ENCODE assay signal across 9 cellular contexts in the genomic region with DNA sequence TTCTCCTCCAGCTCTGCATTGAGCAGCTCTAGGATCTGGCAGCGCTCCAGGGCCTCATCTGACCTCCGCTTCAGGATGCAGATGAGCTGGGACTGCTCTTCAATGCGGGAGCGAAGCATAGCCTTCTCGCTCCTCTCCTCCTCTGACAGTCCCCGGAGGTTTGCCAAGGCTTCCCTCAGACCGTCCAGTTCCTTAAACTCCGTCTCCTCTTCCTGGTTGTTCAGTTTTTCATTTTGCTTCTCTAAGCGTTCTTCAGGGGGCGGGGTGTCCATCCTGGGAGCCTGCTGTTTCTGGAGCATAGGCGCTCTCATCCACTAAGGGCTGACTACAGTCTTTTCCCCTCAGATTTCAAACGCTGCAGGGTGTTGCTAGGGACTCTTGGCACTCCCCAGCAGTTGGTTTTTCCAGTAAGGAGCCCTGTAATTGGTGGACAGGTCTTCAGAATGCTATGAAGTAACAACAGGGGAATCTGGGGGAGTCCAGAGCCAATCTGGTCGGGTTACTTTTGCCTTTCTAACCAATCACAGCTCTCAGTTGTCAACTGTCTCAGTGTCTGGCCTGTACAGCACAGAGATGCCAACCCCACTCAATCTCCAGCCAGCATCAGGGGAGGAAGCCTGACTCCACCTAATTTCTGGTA. TPM values are rescaled to one million over a fixed set of nuclear protein-coding genes. Genes with fewer than 3 reads are reported as not detected.
A peak's percentile ranks its signal among the peaks of the same experiment; 100 is the strongest.
DNase-seq lines count a peak whose midpoint lies in the region; ATAC-seq, FAIRE-seq and TF ChIP-seq lines count a peak whose summit lies in the region.
"Had no signal": no experiment of that assay in that cellular context is flagged by ENCODE, and none has a peak within 500 bp of the region (broad histone marks: within the 10 kb centered on the region; RNA-seq: fewer than 3 reads in every experiment).

TSS of gene CCDC89 (minus strand) at position 376 of the 640 bp plus-strand sequence. CDS start at position 311, 65 bp downstream.

- H3K4me3 ChIP-seq in RWPE2 (ENCODE audit: severe bottlenecking) (no peak within 1 kb of the TSS), osteoblast (ENCODE audit: insufficient read depth, low read length) (peak within 1 kb of the TSS; percentile 78)

- no peak for TF ChIP-seq CTCF in RWPE2 (IDR thresholded peaks at IDR 0.05; ENCODE audit: poor library complexity, severe bottlenecking)
- no peak for TF ChIP-seq CTCF in foreskin keratinocyte (conservative IDR thresholded peaks at IDR 0.05)
- no peak for TF ChIP-seq CTCF in osteoblast (IDR thresholded peaks at IDR 0.05; ENCODE audit: extremely low read depth, low read depth, low read length)

- FAIRE-seq in H54 (lab: Jason Lieb, UNC): peak; percentile 99
- FAIRE-seq in urothelium cell line (lab: Jason Lieb, UNC): no peak

- intact Hi-C loops in activated CD4-positive, alpha-beta T cell treated with anti-CD3 and anti-CD28 coated beads for 36 hours (cut with DNase I, micrococcal nuclease): no loop called here

- no peaks in the 10 kb centered on the region for H4K20me1 ChIP-seq in osteoblast (ENCODE audit: insufficient read depth, low read length)

- ATAC-seq in RWPE2 (ENCODE audit: low read depth): peak; percentile 36; the same call in 2 of the 3 replicates
- ATAC-seq in foreskin keratinocyte: peak; percentile 87
- no peak for ATAC-seq in HG02840 (IDR thresholded peaks at IDR 0.05; ENCODE audit: low FRiP score, unreplicated experiment)
- ATAC-seq in GM18502 (IDR thresholded peaks at IDR 0.05; ENCODE audit: poor library complexity, unreplicated experiment): no peak
- no peak for ATAC-seq in activated CD4-positive, alpha-beta T cell treated with anti-CD3 and anti-CD28 coated beads for 36 hours

- peak within 1 kb of the TSS; percentile 99 for H2AFZ ChIP-seq in osteoblast (ENCODE audit: low read length)

- peak; percentile 94 for DNase-seq in H54 (ENCODE audit: insufficient read length, low spot score)
- DNase-seq in RWPE2 (ENCODE audit: low spot score): no peak
- DNase-seq in foreskin keratinocyte: peak; percentile 55 to 83
- DNase-seq in osteoblast (ENCODE audit: insufficient read length, low spot score, missing footprints): peak; percentile 95
- DNase-seq in activated CD4-positive, alpha-beta T cell treated with anti-CD3 and anti-CD28 coated beads for 36 hours: no peak
- DNase-seq in urothelium cell line (ENCODE audit: low spot score): no peak

- H3K4me1 ChIP-seq in RWPE2 (ENCODE audit: insufficient read depth, poor library complexity, severe bottlenecking) (no peaks in the 10 kb centered on the region), foreskin keratinocyte (peaks cover 3% of the 10 kb centered on the region), osteoblast (ENCODE audit: insufficient read depth, low read length) (peaks cover 23% of the 10 kb centered on the region)

- H3K27me3 Mint-ChIP-seq in activated CD4-positive, alpha-beta T cell treated with anti-CD3 and anti-CD28 coated beads for 36 hours: peaks cover 5% of the 10 kb centered on the region

- no peaks in the 10 kb centered on the region for H3K79me2 ChIP-seq in osteoblast (ENCODE audit: insufficient read depth, low read length)

- peaks cover 16% of the 10 kb centered on the region for H3K4me1 Mint-ChIP-seq in activated CD4-positive, alpha-beta T cell treated with anti-CD3 and anti-CD28 coated beads for 36 hours

- H3K27ac Mint-ChIP-seq in activated CD4-positive, alpha-beta T cell treated with anti-CD3 and anti-CD28 coated beads for 36 hours: no peak within 1 kb of the TSS

- TF ChIP-seq POLR2A in H54 (IDR thresholded peaks at IDR 0.05; ENCODE audit: low read depth, low read length): no peak

- H3K27ac ChIP-seq in RWPE2 (ENCODE audit: poor library complexity, severe bottlenecking) (no peak within 1 kb of the TSS), foreskin keratinocyte (no peak within 1 kb of the TSS), osteoblast (ENCODE audit: low read depth, low read length) (peak within 1 kb of the TSS; percentile 90)

- POLR2A ChIA-PET in activated CD4-positive, alpha-beta T cell treated with anti-CD3 and anti-CD28 coated beads for 36 hours (lab: Charles Lee): no interaction called here

- H3K36me3 Mint-ChIP-seq in activated CD4-positive, alpha-beta T cell treated with anti-CD3 and anti-CD28 coated beads for 36 hours (ENCODE audit: low read depth): no peaks in the 10 kb centered on the region

- no peaks in the 10 kb centered on the region for H3K27me3 ChIP-seq in RWPE2 (ENCODE audit: insufficient read depth, poor library complexity, severe bottlenecking)
- no peaks in the 10 kb centered on the region for H3K27me3 ChIP-seq in foreskin keratinocyte
- H3K27me3 ChIP-seq in osteoblast (ENCODE audit: insufficient read depth, low read length): no peaks in the 10 kb centered on the region

- CTCF ChIA-PET in activated CD4-positive, alpha-beta T cell treated with anti-CD3 and anti-CD28 coated beads for 36 hours (lab: Charles Lee): interaction anchor here (0.7 to 2.4 kb wide), 5 partner anchors 9 to 1270 kb away, joined by 3 to 22 read pairs (median 3); no protein-coding TSS in a partner anchor

- H3K9me3 Mint-ChIP-seq in activated CD4-positive, alpha-beta T cell treated with anti-CD3 and anti-CD28 coated beads for 36 hours (ENCODE audit: low read depth): no peaks in the 10 kb centered on the region

- H3K36me3 ChIP-seq in RWPE2 (ENCODE audit: low read depth) (no peaks in the 10 kb centered on the region), osteoblast (ENCODE audit: insufficient read depth, low read length) (no peaks in the 10 kb centered on the region)

- peak within 1 kb of the TSS; percentile 94 for H3K4me2 ChIP-seq in osteoblast (ENCODE audit: insufficient read depth, low read length)

- no peaks in the 10 kb centered on the region for H3K9me3 ChIP-seq in RWPE2 (ENCODE audit: severe bottlenecking)
- H3K9me3 ChIP-seq in osteoblast (ENCODE audit: low read depth, low read length): no peaks in the 10 kb centered on the region

- no peak within 1 kb of the TSS for H3K4me3 Mint-ChIP-seq in activated CD4-positive, alpha-beta T cell treated with anti-CD3 and anti-CD28 coated beads for 36 hours

RNA-seq across cellular contexts. Expression of gene CCDC89, which starts in this region (rescaled TPM):
- total RNA-seq in foreskin keratinocyte: 0.14 and 0.51 TPM in 2 replicates
- 0.18 and 0.22 TPM in 2 replicates for polyA plus RNA-seq in foreskin keratinocyte
- 2.9 and 4.1 TPM in 2 replicates for total RNA-seq in osteoblast
- total RNA-seq in activated CD4-positive, alpha-beta T cell treated with anti-CD3 and anti-CD28 coated beads for 36 hours: not detected
- total RNA-seq: mononuclear cell had no signal

Comparison
In these comparisons a context has a peak if more than half of its experiments do, and no peak if none do; other contexts are left out.
1. Peak in DNase-seq and ATAC-seq in foreskin keratinocyte; RNA of the gene not detected or under 1 TPM.
2. DNase-seq: peak in H54 (single experiment) and osteoblast (single experiment); none in RWPE2 (single experiment), activated CD4-positive, alpha-beta T cell treated with anti-CD3 and anti-CD28 coated beads for 36 hours (single experiment) and urothelium cell line (single experiment).